Comparison of ENCODE assay signal across 18 cellular contexts in genomic region chr7:159042084-159042483, GRCh38.
"Had no signal": no experiment of that assay in that cellular context is flagged by ENCODE, and none has a peak within 500 bp of the region (broad histone marks: within the 10 kb centered on the region; RNA-seq: fewer than 3 reads in every experiment).

No MANE protein-coding gene starts in this region.

- DNase-seq: activated CD4-positive, alpha-beta T cell treated with anti-CD3 and anti-CD28 coated beads, Interleukin-2, amount 10 ng/mL, durations not matched to agents 24 days and 14 days; activated CD4-positive, CD25-positive, alpha-beta regulatory T cell; central memory CD4-positive, alpha-beta T cell; effector memory CD4-positive, alpha-beta T cell; foreskin melanocyte; immature natural killer cell; naive B cell; stimulated activated CD4-positive, alpha-beta T cell treated with anti-CD3 and anti-CD28 coated beads, Interleukin-2, amount 100 ng/mL, for 48 hours; stimulated activated naive B cell treated with anti-CD40 and anti-IgM and Interleukin-4, amounts not matched to agents 10 μg/mL and 1 μg/mL and 100 μg/mL, for 72 hours; SW 1271; trophoblast cell had no signal

- H3K27ac ChIP-seq: adrenal gland, neural progenitor cell, pancreas had no signal

- H3K4me2 ChIP-seq: neural progenitor cell had no signal

- H3K9me3 Mint-ChIP-seq: activated CD4-positive, alpha-beta T cell treated with anti-CD3 and anti-CD28 coated beads, Interleukin-2, amount 10 ng/mL, durations not matched to agents 24 days and 14 days; activated naive CD4-positive, alpha-beta T cell treated with anti-CD3 and anti-CD28 coated beads, Interleukin-2, amount 50 U/mL, for 24 hours; dendritic cell treated with granulocyte-macrophage colony-stimulating factor and Interleukin-4, amounts not matched to agents 40 ng/mL and 50 ng/mL, for 4 days; immature natural killer cell had no signal

- H3K4me3 Mint-ChIP-seq: activated CD4-positive, alpha-beta T cell treated with anti-CD3 and anti-CD28 coated beads, Interleukin-2, amount 10 ng/mL, durations not matched to agents 24 days and 14 days; activated naive CD4-positive, alpha-beta T cell treated with anti-CD3 and anti-CD28 coated beads, Interleukin-2, amount 50 U/mL, for 24 hours; dendritic cell treated with granulocyte-macrophage colony-stimulating factor and Interleukin-4, amounts not matched to agents 40 ng/mL and 50 ng/mL, for 4 days; immature natural killer cell; neural progenitor cell; stimulated activated naive B cell treated with anti-CD40 and anti-IgM and Interleukin-4, amounts not matched to agents 10 μg/mL and 1 μg/mL and 100 μg/mL, for 72 hours; T-helper 2 cell treated with Interferon-gamma antibody and Interleukin-4, amounts not matched to agents 5 μg/mL and 100 μg/mL, for 36 hours had no signal

- H3K36me3 Mint-ChIP-seq: activated naive CD4-positive, alpha-beta T cell treated with anti-CD3 and anti-CD28 coated beads, Interleukin-2, amount 50 U/mL, for 24 hours; naive B cell; neural progenitor cell; stimulated activated naive B cell treated with anti-CD40 and anti-IgM and Interleukin-4, amounts not matched to agents 10 μg/mL and 1 μg/mL and 100 μg/mL, for 72 hours had no signal

- H3K27me3 ChIP-seq: adrenal gland, neural progenitor cell, pancreas had no signal

- H3K4me3 ChIP-seq: adrenal gland, neural progenitor cell, pancreas had no signal

- H3K4me1 Mint-ChIP-seq: activated naive CD4-positive, alpha-beta T cell treated with anti-CD3 and anti-CD28 coated beads, Interleukin-2, amount 50 U/mL, for 24 hours; immature natural killer cell; naive B cell; stimulated activated naive B cell treated with anti-CD40 and anti-IgM and Interleukin-4, amounts not matched to agents 10 μg/mL and 1 μg/mL and 100 μg/mL, for 72 hours had no signal

- H3K4me1 ChIP-seq: adrenal gland, pancreas had no signal

- H3K27ac Mint-ChIP-seq: activated CD4-positive, alpha-beta T cell treated with anti-CD3 and anti-CD28 coated beads, Interleukin-2, amount 10 ng/mL, durations not matched to agents 24 days and 14 days; activated naive CD4-positive, alpha-beta T cell treated with anti-CD3 and anti-CD28 coated beads, Interleukin-2, amount 50 U/mL, for 24 hours; activated T-helper 2 cell treated with anti-CD3 and anti-CD28 coated beads, Interferon-gamma antibody, Interleukin-2, Interleukin-4, amounts not matched to agents 10 μg/mL and 5 μg/mL and 100 μg/mL, durations not matched to agents 14 hours and 24 hours and 36 hours; dendritic cell treated with granulocyte-macrophage colony-stimulating factor and Interleukin-4, amounts not matched to agents 40 ng/mL and 50 ng/mL, for 4 days; neural progenitor cell; stimulated activated naive B cell treated with anti-CD40 and anti-IgM and Interleukin-4, amounts not matched to agents 10 μg/mL and 1 μg/mL and 100 μg/mL, for 72 hours; T-helper 2 cell treated with Interferon-gamma antibody and Interleukin-4, amounts not matched to agents 5 μg/mL and 100 μg/mL, for 36 hours had no signal

- H3K36me3 ChIP-seq: adrenal gland, neural progenitor cell, pancreas had no signal

- ATAC-seq: stimulated activated naive B cell treated with anti-CD40 and anti-IgM and Interleukin-4, amounts not matched to agents 10 μg/mL and 1 μg/mL and 100 μg/mL, for 72 hours had no signal

- H3K9ac ChIP-seq: neural progenitor cell had no signal

- H3K9me3 ChIP-seq: adrenal gland, pancreas had no signal
